Comparison of ENCODE assay signal across 1 cellular context in genomic region chr19:43766755-43767043, GRCh38.
TF ChIP-seq lines count a peak whose summit lies in the region.

No MANE protein-coding gene starts in this region.

TF ChIP-seq in A549, 52 proteins besides CTCF, POLR2A, EP300 and RAD21:
- TF ChIP-seq E2F6 (IDR thresholded peaks at IDR 0.05; ENCODE audit: borderline replicate concordance, low read depth) (no peak), MYC (IDR thresholded peaks at IDR 0.05; ENCODE audit: borderline replicate concordance, low read length) (no peak), ZSCAN20 (CRISPR knock-in tag; IDR thresholded peaks at IDR 0.05) (no peak), RCOR1 (IDR thresholded peaks at IDR 0.05; ENCODE audit: low read depth, low read length) (no peak), TFCP2L1 (CRISPR knock-in tag; IDR thresholded peaks at IDR 0.05) (no peak), NFE2L2 (conservative IDR thresholded peaks at IDR 0.05; ENCODE audit: low read length) (no peak), CBX8 (IDR thresholded peaks at IDR 0.05) (no peak)
- TF ChIP-seq, protein P1, sequence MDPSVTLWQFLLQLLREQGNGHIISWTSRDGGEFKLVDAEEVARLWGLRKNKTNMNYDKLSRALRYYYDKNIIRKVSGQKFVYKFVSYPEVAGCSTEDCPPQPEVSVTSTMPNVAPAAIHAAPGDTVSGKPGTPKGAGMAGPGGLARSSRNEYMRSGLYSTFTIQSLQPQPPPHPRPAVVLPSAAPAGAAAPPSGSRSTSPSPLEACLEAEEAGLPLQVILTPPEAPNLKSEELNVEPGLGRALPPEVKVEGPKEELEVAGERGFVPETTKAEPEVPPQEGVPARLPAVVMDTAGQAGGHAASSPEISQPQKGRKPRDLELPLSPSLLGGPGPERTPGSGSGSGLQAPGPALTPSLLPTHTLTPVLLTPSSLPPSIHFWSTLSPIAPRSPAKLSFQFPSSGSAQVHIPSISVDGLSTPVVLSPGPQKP (IDR thresholded peaks at IDR 0.05; ENCODE audit: low read depth, low read length): no peak
